ENCODE assay signal across 20 cellular contexts in genomic region chr12:43742106-43742505, GRCh38. TPM values are rescaled to one million over a fixed set of nuclear protein-coding genes. Genes with fewer than 3 reads are reported as not detected.
DNase-seq lines count a peak whose midpoint lies in the region; ATAC-seq and TF ChIP-seq lines count a peak whose summit lies in the region.
"Had no signal": no experiment of that assay in that cellular context is flagged by ENCODE, and none has a peak within 500 bp of the region (broad histone marks: within the 10 kb centered on the region; RNA-seq: fewer than 3 reads in every experiment).

No MANE protein-coding gene starts in this region.

- H3K9me3 ChIP-seq in mucosa of descending colon: no peaks in the 10 kb centered on the region
- no peaks in the 10 kb centered on the region for H3K9me3 ChIP-seq in OCI-LY7 (ENCODE audit: low read length)
- no peaks in the 10 kb centered on the region for H3K9me3 ChIP-seq in esophagus squamous epithelium
- H3K9me3 ChIP-seq: A549, Caco-2, gastroesophageal sphincter, pancreas, suprapubic skin had no signal

- no peak for TF ChIP-seq CTCF in AG04449 (IDR thresholded peaks at IDR 0.05; ENCODE audit: insufficient read depth, low read length, missing control alignments)
- TF ChIP-seq CTCF in HFF-Myc (IDR thresholded peaks at IDR 0.05; ENCODE audit: low read depth, low read length, missing control alignments): no peak
- no peak for TF ChIP-seq CTCF in foreskin fibroblast (IDR thresholded peaks at IDR 0.05; ENCODE audit: low read depth, low read length)
- no peak for TF ChIP-seq CTCF in mucosa of descending colon (IDR thresholded peaks at IDR 0.05)
- TF ChIP-seq CTCF in OCI-LY7 (conservative IDR thresholded peaks at IDR 0.05; ENCODE audit: low read length): no peak
- no peak for TF ChIP-seq CTCF in esophagus squamous epithelium (IDR thresholded peaks at IDR 0.05)

- POLR2A ChIA-PET in AG04449 (lab: Yijun Ruan, JAX): interaction anchor here (0.6 to 0.9 kb wide), 2 partner anchors 27 to 64 kb away, joined by 3 to 6 read pairs; partner anchors contain the start of gene TWF1
- POLR2A ChIA-PET in OCI-LY7 (lab: Charles Lee): interaction anchor here (1.0 kb wide), 1 partner anchor 17 kb away, joined by 3 read pairs; the partner anchor contains the start of genes IRAK4 and PUS7L

- BruUV-seq in OCI-LY7 (replicated peaks; lab: Mats Ljungman, UMichigan): no TSS peak

- H4K20me1 ChIP-seq in OCI-LY7 (ENCODE audit: insufficient read depth, low read length): no peaks in the 10 kb centered on the region

- no peaks in the 10 kb centered on the region for H3K27me3 ChIP-seq in esophagus squamous epithelium
- H3K27me3 ChIP-seq: gastroesophageal sphincter, pancreas, suprapubic skin had no signal

- H3K4me3 ChIP-seq in AG04449 (ENCODE audit: low read depth, low read length) (no peak overlapping the region), HFF-Myc (replicated peaks; ENCODE audit: low read depth, low read length) (no peak overlapping the region), foreskin fibroblast (ENCODE audit: low read depth in 1 of 2, low read length in 2 of 2) (no peak overlapping the region), mucosa of descending colon (no peak overlapping the region), OCI-LY7 (ENCODE audit: low read depth, low read length, poor library complexity, severe bottlenecking) (no peak overlapping the region), esophagus squamous epithelium (no peak overlapping the region)
- H3K4me3 ChIP-seq: A549, gastroesophageal sphincter, pancreas, suprapubic skin had no signal

- TF ChIP-seq POLR2A in esophagus squamous epithelium (IDR thresholded peaks at IDR 0.05): no peak

- H3K27ac ChIP-seq in OCI-LY7 (ENCODE audit: low read depth, low read length, poor library complexity, severe bottlenecking) (no peak overlapping the region), esophagus squamous epithelium (no peak overlapping the region)
- H3K27ac ChIP-seq: A549, gastroesophageal sphincter, pancreas, RWPE1, suprapubic skin had no signal

- ATAC-seq in mucosa of descending colon: no peak
- ATAC-seq: A549, gastroesophageal sphincter, HepG2, pancreas had no signal

- no peak overlapping the region for H3K4me2 ChIP-seq in OCI-LY7 (ENCODE audit: low read length)
- H3K4me2 ChIP-seq: A549 had no signal

- H3K4me1 ChIP-seq in mucosa of descending colon (ENCODE audit: low read depth) (no peaks in the 10 kb centered on the region), OCI-LY7 (ENCODE audit: insufficient read depth, low read length, poor library complexity, severe bottlenecking) (no peaks in the 10 kb centered on the region), esophagus squamous epithelium (no peaks in the 10 kb centered on the region)
- H3K4me1 ChIP-seq: A549, Caco-2, gastroesophageal sphincter, pancreas, suprapubic skin had no signal

- DNase-seq in AG04449 (ENCODE audit: low read depth, low spot score) (peak; percentile 79), HFF-Myc (ENCODE audit: extremely low read depth, low read depth) (peak; percentile 17), amniotic epithelial cell (ENCODE audit: low read depth) (peak; percentile 91), foreskin fibroblast (peak; percentile 76 to 86), mucosa of descending colon (no peak), OCI-LY7 (ENCODE audit: low spot score) (no peak), esophagus squamous epithelium (lab: John Stamatoyannopoulos, UW) (no peak)
- no peak for DNase-seq in activated CD4-positive, alpha-beta T cell treated with anti-CD3 and anti-CD28 coated beads, Interleukin-2, amount 50 U/mL, for 1 hour
- DNase-seq: activated CD4-positive, alpha-beta T cell treated with anti-CD3 and anti-CD28 coated beads, Interleukin-2, amount 10 ng/mL, durations not matched to agents 7 days and 5 days; Caco-2; midbrain; NCI-H1048; NCI-H524 treated with DMSO at 0.1 percent for 48 hours; pancreas; T1000 had no signal

- intact Hi-C loops in mucosa of descending colon (cut with DNase I, micrococcal nuclease): no loop called here
- intact Hi-C loops in OCI-LY7 (cut with micrococcal nuclease; ENCODE audit: unreplicated experiment): no loop called here
- intact Hi-C loops in esophagus squamous epithelium (cut with DNase I): no loop called here

- no peaks in the 10 kb centered on the region for H3K9me2 ChIP-seq in OCI-LY7 (ENCODE audit: insufficient read depth, low read length)

- no peaks in the 10 kb centered on the region for H3K36me3 ChIP-seq in mucosa of descending colon (ENCODE audit: low read depth)
- H3K36me3 ChIP-seq in OCI-LY7 (ENCODE audit: insufficient read depth, low read length): peaks cover 73% of the 10 kb centered on the region
- peaks cover 0 to 84% (median 0%) of the 10 kb centered on the region in 3 donors for H3K36me3 ChIP-seq in esophagus squamous epithelium

- H3K79me2 ChIP-seq in OCI-LY7 (ENCODE audit: insufficient read depth, low read depth, low read length): no peaks in the 10 kb centered on the region

- H2AFZ ChIP-seq in OCI-LY7 (ENCODE audit: low read length): no peak overlapping the region

- CTCF ChIA-PET in AG04449 (lab: Yijun Ruan, JAX) (interaction anchor here (0.9 to 2.9 kb wide), 4 partner anchors 9 to 140 kb away, joined by 3 to 12 read pairs (median 4); partner anchors contain the start of genes IRAK4 and PUS7L), OCI-LY7 (lab: Charles Lee; ENCODE audit: unreplicated experiment) (no interaction called here)

RNA-seq across cellular contexts. Expression of gene PUS7L, which starts 16.5 kb away (rescaled TPM):
- total RNA-seq in mucosa of descending colon: 10 to 100 TPM in 2 of 3 donors, 1 to 10 TPM in 1; 9.2 to 18.0 (median 15.1) TPM
- total RNA-seq in OCI-LY7 (2014; rRNA removed; shearing (Covaris generic)): 20.5 and 21.1 TPM in 2 replicates
- total RNA-seq in OCI-LY7 (2022): 23.3 and 27.0 TPM in 2 replicates
- total RNA-seq in esophagus squamous epithelium: 10 to 100 TPM in 3 of 4 donors, 1 to 10 TPM in 1; 5.3 to 22.2 (median 14.6) TPM

RNA-seq across cellular contexts. Expression of gene IRAK4, which starts 16.6 kb away (rescaled TPM):
- 10 to 100 TPM; 20.8 to 22.0 (median 20.9) TPM for total RNA-seq in mucosa of descending colon
- total RNA-seq in OCI-LY7 (2014; rRNA removed; shearing (Covaris generic)): 17.3 and 17.9 TPM in 2 replicates
- total RNA-seq in OCI-LY7 (2022): 28.9 and 31.7 TPM in 2 replicates
- total RNA-seq in esophagus squamous epithelium: 10 to 100 TPM; 19.8 to 26.3 (median 22.5) TPM

Comparison
In these comparisons a context has a peak if more than half of its experiments do, and no peak if none do; other contexts are left out.
1. DNase-seq: peak in AG04449 (single experiment), HFF-Myc (single experiment), amniotic epithelial cell (single experiment) and foreskin fibroblast (2 of 2); none in mucosa of descending colon (0 of 3), activated CD4-positive, alpha-beta T cell treated with anti-CD3 and anti-CD28 coated beads, Interleukin-2, amount 50 U/mL, for 1 hour (single experiment), OCI-LY7 (single experiment) and esophagus squamous epithelium (single experiment).